Comparison of ENCODE assay signal across 8 cellular contexts in the genomic region with DNA sequence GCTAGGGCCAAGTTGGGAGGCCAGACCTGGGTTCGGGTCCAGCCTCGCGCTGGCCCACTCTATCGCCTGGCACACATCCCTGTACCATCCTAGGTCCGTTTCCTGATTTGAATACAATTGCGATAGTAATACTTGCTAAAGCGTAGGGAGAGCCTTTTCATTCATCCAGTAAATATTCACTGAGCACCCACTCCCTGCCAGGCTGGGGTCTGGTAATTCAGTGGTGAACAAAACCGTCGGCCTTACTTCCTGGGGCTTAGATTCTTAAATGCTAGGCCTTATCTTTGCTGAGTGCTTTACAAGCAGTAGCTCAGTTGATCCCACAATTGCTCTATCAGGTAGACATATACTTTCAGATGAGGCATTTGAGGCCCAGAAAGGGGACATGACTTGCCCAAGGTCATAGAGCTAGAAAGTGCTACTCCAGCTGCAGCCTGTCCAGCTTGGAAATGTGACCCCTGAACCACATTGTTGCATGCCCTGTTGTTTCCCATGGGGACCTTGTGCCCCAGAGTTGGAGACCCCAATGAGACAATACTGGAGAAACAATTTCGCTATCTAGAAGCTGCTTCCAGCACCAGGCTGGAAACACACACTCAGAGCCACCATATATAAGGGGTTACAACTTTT. TPM values are rescaled to one million over a fixed set of nuclear protein-coding genes. Genes with fewer than 3 reads are reported as not detected.
A peak's percentile ranks its signal among the peaks of the same experiment; 100 is the strongest.
DNase-seq lines count a peak whose midpoint lies in the region; ATAC-seq and TF ChIP-seq lines count a peak whose summit lies in the region.

No MANE protein-coding gene starts in this region.

- no peaks in the 10 kb centered on the region for H3K9me3 Mint-ChIP-seq in HFFc6
- H3K9me3 Mint-ChIP-seq in activated T-helper 1 cell treated with anti-CD3 and anti-CD28 coated beads, Interleukin-12 subunit alpha, Interleukin-12 subunit beta, Interleukin-2, Interleukin-4 antibody, amounts not matched to agents 30 ng/mL and 10 ng/mL and 1 ng/mL, durations not matched to agents 14 hours and 24 hours and 36 hours, result no peaks in the 10 kb centered on the region
- H3K9me3 Mint-ChIP-seq in stimulated activated memory B cell treated with anti-CD40 and anti-IgM and Interleukin-4, amounts not matched to agents 10 μg/mL and 1 μg/mL and 100 μg/mL, for 72 hours, result no peaks in the 10 kb centered on the region

- ATAC-seq in stimulated activated memory B cell treated with anti-CD40 and anti-IgM and Interleukin-4, amounts not matched to agents 10 μg/mL and 1 μg/mL and 100 μg/mL, for 72 hours, result no peak
- no peak for ATAC-seq in GM18867 (IDR thresholded peaks at IDR 0.05; ENCODE audit: unreplicated experiment)
- ATAC-seq in omental fat pad (ENCODE audit: low FRiP score), result no peak
- no peak for ATAC-seq in HG03196 (IDR thresholded peaks at IDR 0.05; ENCODE audit: unreplicated experiment)

- TF ChIP-seq CTCF in HFFc6 (IDR thresholded peaks at IDR 0.05) (no peak), omental fat pad (IDR thresholded peaks at IDR 0.05) (no peak)

- H3K9ac ChIP-seq in iPS-15b (ENCODE audit: low read depth, low read length), result no peak overlapping the region

- H3K36me3 ChIP-seq in iPS-15b (ENCODE audit: control insufficient read depth, insufficient read depth, low read length), result peaks cover 19% of the 10 kb centered on the region

- H3K27me3 ChIP-seq in iPS-15b (ENCODE audit: control insufficient read depth, insufficient read depth, low read length), result no peaks in the 10 kb centered on the region

- no peaks in the 10 kb centered on the region for H3K4me1 ChIP-seq in iPS-15b (ENCODE audit: control insufficient read depth, insufficient read depth, low read length)

- H3K4me1 Mint-ChIP-seq in HFFc6 (ENCODE audit: low read depth), result peaks cover 57% of the 10 kb centered on the region
- H3K4me1 Mint-ChIP-seq in activated T-helper 1 cell treated with anti-CD3 and anti-CD28 coated beads, Interleukin-12 subunit alpha, Interleukin-12 subunit beta, Interleukin-2, Interleukin-4 antibody, amounts not matched to agents 30 ng/mL and 10 ng/mL and 1 ng/mL, durations not matched to agents 14 hours and 24 hours and 36 hours (ENCODE audit: low read depth), result peaks cover 45% of the 10 kb centered on the region
- peaks cover 48% of the 10 kb centered on the region for H3K4me1 Mint-ChIP-seq in stimulated activated memory B cell treated with anti-CD40 and anti-IgM and Interleukin-4, amounts not matched to agents 10 μg/mL and 1 μg/mL and 100 μg/mL, for 72 hours

- DNase-seq in HFFc6 (no peak), NCI-H748 treated with DMSO at 0.1 percent for 48 hours (lab: John Stamatoyannopoulos, UW) (no peak), omental fat pad (ENCODE audit: low spot score) (no peak)
- DNase-seq in activated T-helper 1 cell treated with anti-CD3 and anti-CD28 coated beads, Interleukin-12 subunit alpha, Interleukin-12 subunit beta, Interleukin-2, Interleukin-4 antibody, amounts not matched to agents 30 ng/mL and 10 ng/mL and 1 ng/mL, durations not matched to agents 14 hours and 24 hours and 36 hours (ENCODE audit: low spot score), result no peak

- H3K9me3 ChIP-seq in iPS-15b (ENCODE audit: control insufficient read depth, insufficient read depth, low read length), result no peaks in the 10 kb centered on the region

- peak overlapping the region; percentile 93 for H3K4me3 Mint-ChIP-seq in HFFc6
- peak overlapping the region; percentile 91 for H3K4me3 Mint-ChIP-seq in activated T-helper 1 cell treated with anti-CD3 and anti-CD28 coated beads, Interleukin-12 subunit alpha, Interleukin-12 subunit beta, Interleukin-2, Interleukin-4 antibody, amounts not matched to agents 30 ng/mL and 10 ng/mL and 1 ng/mL, durations not matched to agents 14 hours and 24 hours and 36 hours
- H3K4me3 Mint-ChIP-seq in stimulated activated memory B cell treated with anti-CD40 and anti-IgM and Interleukin-4, amounts not matched to agents 10 μg/mL and 1 μg/mL and 100 μg/mL, for 72 hours, result peak overlapping the region; percentile 89

- peak overlapping the region; percentile 80 for H3K4me3 ChIP-seq in iPS-15b (ENCODE audit: low read depth, low read length)

- peaks cover 8% of the 10 kb centered on the region; the same call in 1 of the 2 replicates for H3K36me3 Mint-ChIP-seq in HFFc6 (ENCODE audit: low read depth)
- H3K36me3 Mint-ChIP-seq in activated T-helper 1 cell treated with anti-CD3 and anti-CD28 coated beads, Interleukin-12 subunit alpha, Interleukin-12 subunit beta, Interleukin-2, Interleukin-4 antibody, amounts not matched to agents 30 ng/mL and 10 ng/mL and 1 ng/mL, durations not matched to agents 14 hours and 24 hours and 36 hours (ENCODE audit: low read depth), result peaks cover 34% of the 10 kb centered on the region
- peaks cover 27% of the 10 kb centered on the region for H3K36me3 Mint-ChIP-seq in stimulated activated memory B cell treated with anti-CD40 and anti-IgM and Interleukin-4, amounts not matched to agents 10 μg/mL and 1 μg/mL and 100 μg/mL, for 72 hours

- H3K27ac Mint-ChIP-seq in HFFc6, result no peak overlapping the region
- H3K27ac Mint-ChIP-seq in activated T-helper 1 cell treated with anti-CD3 and anti-CD28 coated beads, Interleukin-12 subunit alpha, Interleukin-12 subunit beta, Interleukin-2, Interleukin-4 antibody, amounts not matched to agents 30 ng/mL and 10 ng/mL and 1 ng/mL, durations not matched to agents 14 hours and 24 hours and 36 hours, result no peak overlapping the region
- H3K27ac Mint-ChIP-seq in stimulated activated memory B cell treated with anti-CD40 and anti-IgM and Interleukin-4, amounts not matched to agents 10 μg/mL and 1 μg/mL and 100 μg/mL, for 72 hours, result peak overlapping the region; percentile 78

- peaks cover 2% of the 10 kb centered on the region; the same call in 1 of the 2 replicates for H3K27me3 Mint-ChIP-seq in HFFc6 (ENCODE audit: insufficient read depth)
- H3K27me3 Mint-ChIP-seq in activated T-helper 1 cell treated with anti-CD3 and anti-CD28 coated beads, Interleukin-12 subunit alpha, Interleukin-12 subunit beta, Interleukin-2, Interleukin-4 antibody, amounts not matched to agents 30 ng/mL and 10 ng/mL and 1 ng/mL, durations not matched to agents 14 hours and 24 hours and 36 hours (ENCODE audit: insufficient read depth), result no peaks in the 10 kb centered on the region
- H3K27me3 Mint-ChIP-seq in stimulated activated memory B cell treated with anti-CD40 and anti-IgM and Interleukin-4, amounts not matched to agents 10 μg/mL and 1 μg/mL and 100 μg/mL, for 72 hours, result no peaks in the 10 kb centered on the region

- intact Hi-C loops in activated T-helper 1 cell treated with anti-CD3 and anti-CD28 coated beads, Interleukin-12 subunit alpha, Interleukin-12 subunit beta, Interleukin-2, Interleukin-4 antibody, amounts not matched to agents 30 ng/mL and 10 ng/mL and 1 ng/mL, durations not matched to agents 14 hours and 24 hours and 36 hours (cut with micrococcal nuclease), result loop anchor here (1.0 to 10.0 kb wide), 8 partner anchors 17 to 540 kb away; a partner anchor contains a TSS

RNA-seq across cellular contexts. Expression of a gene that starts 0.7 kb away (rescaled TPM):
- total RNA-seq in HFFc6 (2021; fragmentation: NEBNext Ultra II Directional; extraction: Animal tissue kit (Norgen Biotek cat#: 25700)), result 10 to 100 TPM; 62.9 to 88.3 (median 76.3) TPM
- total RNA-seq in activated T-helper 1 cell treated with anti-CD3 and anti-CD28 coated beads, Interleukin-12 subunit alpha, Interleukin-12 subunit beta, Interleukin-2, Interleukin-4 antibody, amounts not matched to agents 30 ng/mL and 10 ng/mL and 1 ng/mL, durations not matched to agents 14 hours and 24 hours and 36 hours, result 60.8 and 63.0 TPM in 2 replicates
- total RNA-seq in omental fat pad, result 10 to 100 TPM; 18.8 to 42.5 (median 33.4) TPM

RNA-seq across cellular contexts. Expression of a gene that starts 1.4 kb away (rescaled TPM):
- 10 to 100 TPM in 2 of 6 experiments, 1 to 10 TPM in 4; 8.3 to 12.0 (median 9.4) TPM for total RNA-seq in HFFc6 (2021; fragmentation: NEBNext Ultra II Directional; extraction: Animal tissue kit (Norgen Biotek cat#: 25700))
- 8.5 and 9.1 TPM in 2 replicates for total RNA-seq in activated T-helper 1 cell treated with anti-CD3 and anti-CD28 coated beads, Interleukin-12 subunit alpha, Interleukin-12 subunit beta, Interleukin-2, Interleukin-4 antibody, amounts not matched to agents 30 ng/mL and 10 ng/mL and 1 ng/mL, durations not matched to agents 14 hours and 24 hours and 36 hours
- total RNA-seq in omental fat pad, result 1 to 10 TPM; 3.2 to 9.1 (median 5.6) TPM

RNA-seq across cellular contexts. Expression of a gene that starts 23.7 kb away (rescaled TPM):
- 1 to 10 TPM in 4 of 6 experiments, under 1 TPM in 2; 0.82 to 4.1 (median 1.1) TPM for total RNA-seq in HFFc6 (2021; fragmentation: NEBNext Ultra II Directional; extraction: Animal tissue kit (Norgen Biotek cat#: 25700))
- 1.1 and 1.3 TPM in 2 replicates for total RNA-seq in activated T-helper 1 cell treated with anti-CD3 and anti-CD28 coated beads, Interleukin-12 subunit alpha, Interleukin-12 subunit beta, Interleukin-2, Interleukin-4 antibody, amounts not matched to agents 30 ng/mL and 10 ng/mL and 1 ng/mL, durations not matched to agents 14 hours and 24 hours and 36 hours
- 10 to 100 TPM in 3 of 4 donors, 1 to 10 TPM in 1; 5.5 to 15.2 (median 14.4) TPM for total RNA-seq in omental fat pad

RNA-seq across cellular contexts. Expression of a gene that starts 31.0 kb away (rescaled TPM):
- total RNA-seq in HFFc6 (2021; fragmentation: NEBNext Ultra II Directional; extraction: Animal tissue kit (Norgen Biotek cat#: 25700)), result under 1 TPM in 1 of 6 experiments, not detected in 5; 0.02 TPM
- total RNA-seq in activated T-helper 1 cell treated with anti-CD3 and anti-CD28 coated beads, Interleukin-12 subunit alpha, Interleukin-12 subunit beta, Interleukin-2, Interleukin-4 antibody, amounts not matched to agents 30 ng/mL and 10 ng/mL and 1 ng/mL, durations not matched to agents 14 hours and 24 hours and 36 hours, result not detected in 2 replicates
- total RNA-seq in omental fat pad, result not detected
